Comparison of ENCODE assay signal across 27 cellular contexts in genomic region chr7:16114071-16114470, GRCh38.
"Had no signal": no experiment of that assay in that cellular context is flagged by ENCODE, and none has a peak within 500 bp of the region (broad histone marks: within the 10 kb centered on the region; RNA-seq: fewer than 3 reads in every experiment).

No MANE protein-coding gene starts in this region.

- H3K9me3 ChIP-seq: colonic mucosa, ovary, thoracic aorta had no signal

- H3K4me3 ChIP-seq: colonic mucosa, esophagus muscularis mucosa, gastroesophageal sphincter, heart right ventricle, left ventricle myocardium inferior, lower lobe of right lung, ovary, psoas muscle, sigmoid colon, spleen, thoracic aorta, tibial nerve, upper lobe of left lung had no signal

- H3K4me1 ChIP-seq: colonic mucosa, esophagus muscularis mucosa, foreskin keratinocyte, gastroesophageal sphincter, heart right ventricle, left ventricle myocardium inferior, lower lobe of right lung, psoas muscle, sigmoid colon, spleen, tibial nerve, upper lobe of left lung had no signal

- DNase-seq: colonic mucosa; effector memory CD4-positive, alpha-beta T cell; heart right ventricle; hippocampal formation; islet precursor cell; left colon; left ventricle myocardium inferior; lower lobe of right lung; naive thymus-derived CD8-positive, alpha-beta T cell; nephron progenitor cell; occipital lobe; ovary; posterior cingulate gyrus; psoas muscle; right cardiac atrium; sigmoid colon; spleen; stimulated activated CD4-positive, alpha-beta T cell treated with anti-CD3 and anti-CD28 coated beads, Interleukin-4, amount 100 ng/mL, for 4 hours; stimulated activated naive B cell treated with anti-CD40 and anti-IgM and Interleukin-4, amounts not matched to agents 10 μg/mL and 1 μg/mL and 100 μg/mL, for 72 hours; upper lobe of left lung had no signal

- ATAC-seq: foreskin keratinocyte; gastroesophageal sphincter; heart right ventricle; lower lobe of right lung; naive thymus-derived CD8-positive, alpha-beta T cell; psoas muscle; right cardiac atrium; stimulated activated naive B cell treated with anti-CD40 and anti-IgM and Interleukin-4, amounts not matched to agents 10 μg/mL and 1 μg/mL and 100 μg/mL, for 72 hours had no signal

- H3K27ac ChIP-seq: colonic mucosa, esophagus muscularis mucosa, foreskin keratinocyte, gastroesophageal sphincter, heart right ventricle, left ventricle myocardium inferior, lower lobe of right lung, ovary, psoas muscle, sigmoid colon, spleen, thoracic aorta, tibial nerve, upper lobe of left lung had no signal

- H3K27me3 ChIP-seq: colonic mucosa, esophagus muscularis mucosa, foreskin keratinocyte, gastroesophageal sphincter, heart right ventricle, ovary, sigmoid colon, spleen, tibial nerve, upper lobe of left lung had no signal

- H3K36me3 ChIP-seq: colonic mucosa, esophagus muscularis mucosa, gastroesophageal sphincter, heart right ventricle, lower lobe of right lung, ovary, spleen, thoracic aorta, upper lobe of left lung had no signal

- FAIRE-seq: endothelial cell of umbilical vein, urothelium cell line had no signal
